1 cellular context compared by ENCODE assay signal in the genomic region with DNA sequence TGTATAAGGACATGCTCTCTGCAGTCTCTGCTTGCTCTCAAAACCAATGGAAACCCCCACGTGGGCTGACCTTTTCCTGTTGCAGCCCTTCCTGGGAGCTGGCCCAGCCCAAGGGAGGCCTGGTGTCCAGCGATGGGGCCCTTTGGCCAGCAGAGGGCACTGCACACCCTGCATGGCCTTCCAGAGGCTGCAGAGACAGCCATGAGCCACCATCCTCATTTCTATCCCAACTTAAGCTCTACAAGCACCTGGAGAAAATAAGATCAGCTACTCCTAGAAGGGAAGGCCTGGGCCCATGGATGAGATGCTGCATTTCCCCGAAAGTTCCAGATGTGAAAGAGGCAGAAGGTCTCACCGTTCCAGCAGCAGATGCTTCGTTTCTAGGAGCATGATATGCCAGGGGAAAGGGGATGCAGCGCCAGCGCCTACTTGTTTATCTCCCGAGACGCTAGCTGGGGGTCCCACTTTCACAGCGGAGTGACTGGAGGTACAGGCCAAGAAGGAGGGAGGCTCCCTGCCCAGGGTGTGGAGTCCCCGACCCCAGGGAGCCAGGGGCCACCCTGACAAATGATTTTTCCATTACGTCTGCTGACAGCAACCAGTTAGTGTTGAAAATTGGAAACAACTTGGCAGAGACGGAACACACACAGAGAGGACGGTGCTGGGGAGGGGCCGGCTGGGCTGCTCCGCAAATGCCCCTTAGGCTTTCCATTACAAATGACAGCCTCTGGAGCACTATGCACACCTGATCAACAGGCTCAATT.
TF ChIP-seq lines count a peak whose summit lies in the region.

No MANE protein-coding gene starts in this region.

TF ChIP-seq in IMR-90, 13 proteins besides CTCF, POLR2A, EP300 and RAD21 (continued from another document):
- TF ChIP-seq, protein P1, sequence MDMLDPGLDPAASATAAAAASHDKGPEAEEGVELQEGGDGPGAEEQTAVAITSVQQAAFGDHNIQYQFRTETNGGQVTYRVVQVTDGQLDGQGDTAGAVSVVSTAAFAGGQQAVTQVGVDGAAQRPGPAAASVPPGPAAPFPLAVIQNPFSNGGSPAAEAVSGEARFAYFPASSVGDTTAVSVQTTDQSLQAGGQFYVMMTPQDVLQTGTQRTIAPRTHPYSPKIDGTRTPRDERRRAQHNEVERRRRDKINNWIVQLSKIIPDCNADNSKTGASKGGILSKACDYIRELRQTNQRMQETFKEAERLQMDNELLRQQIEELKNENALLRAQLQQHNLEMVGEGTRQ (IDR thresholded peaks at IDR 0.05; ENCODE audit: low read depth, low read length), result peak; percentile 75
- peak; percentile 91 for TF ChIP-seq SMC3 (IDR thresholded peaks at IDR 0.05; ENCODE audit: low read depth, low read length)
- peak; percentile 35; the same call in 1 of the 2 replicates for TF ChIP-seq MAZ (IDR thresholded peaks at IDR 0.05; ENCODE audit: borderline replicate concordance, low read depth, low read length)
- TF ChIP-seq NFE2L2 (IDR thresholded peaks at IDR 0.05; ENCODE audit: low read depth, low read length), result no peak
- TF ChIP-seq FOS (IDR thresholded peaks at IDR 0.05; ENCODE audit: low read depth, low read length), result no peak
- peak; percentile 69; the same call in 1 of the 2 replicates for TF ChIP-seq MXI1 (IDR thresholded peaks at IDR 0.05; ENCODE audit: borderline replicate concordance, low read depth, low read length)
- TF ChIP-seq CHD1 (IDR thresholded peaks at IDR 0.05; ENCODE audit: low read depth, low read length), result no peak
- TF ChIP-seq, protein P2, sequence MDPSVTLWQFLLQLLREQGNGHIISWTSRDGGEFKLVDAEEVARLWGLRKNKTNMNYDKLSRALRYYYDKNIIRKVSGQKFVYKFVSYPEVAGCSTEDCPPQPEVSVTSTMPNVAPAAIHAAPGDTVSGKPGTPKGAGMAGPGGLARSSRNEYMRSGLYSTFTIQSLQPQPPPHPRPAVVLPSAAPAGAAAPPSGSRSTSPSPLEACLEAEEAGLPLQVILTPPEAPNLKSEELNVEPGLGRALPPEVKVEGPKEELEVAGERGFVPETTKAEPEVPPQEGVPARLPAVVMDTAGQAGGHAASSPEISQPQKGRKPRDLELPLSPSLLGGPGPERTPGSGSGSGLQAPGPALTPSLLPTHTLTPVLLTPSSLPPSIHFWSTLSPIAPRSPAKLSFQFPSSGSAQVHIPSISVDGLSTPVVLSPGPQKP (IDR thresholded peaks at IDR 0.05; ENCODE audit: borderline replicate concordance, low read depth, low read length), result no peak
